ENCODE assay signal across 1 cellular context in the genomic region with DNA sequence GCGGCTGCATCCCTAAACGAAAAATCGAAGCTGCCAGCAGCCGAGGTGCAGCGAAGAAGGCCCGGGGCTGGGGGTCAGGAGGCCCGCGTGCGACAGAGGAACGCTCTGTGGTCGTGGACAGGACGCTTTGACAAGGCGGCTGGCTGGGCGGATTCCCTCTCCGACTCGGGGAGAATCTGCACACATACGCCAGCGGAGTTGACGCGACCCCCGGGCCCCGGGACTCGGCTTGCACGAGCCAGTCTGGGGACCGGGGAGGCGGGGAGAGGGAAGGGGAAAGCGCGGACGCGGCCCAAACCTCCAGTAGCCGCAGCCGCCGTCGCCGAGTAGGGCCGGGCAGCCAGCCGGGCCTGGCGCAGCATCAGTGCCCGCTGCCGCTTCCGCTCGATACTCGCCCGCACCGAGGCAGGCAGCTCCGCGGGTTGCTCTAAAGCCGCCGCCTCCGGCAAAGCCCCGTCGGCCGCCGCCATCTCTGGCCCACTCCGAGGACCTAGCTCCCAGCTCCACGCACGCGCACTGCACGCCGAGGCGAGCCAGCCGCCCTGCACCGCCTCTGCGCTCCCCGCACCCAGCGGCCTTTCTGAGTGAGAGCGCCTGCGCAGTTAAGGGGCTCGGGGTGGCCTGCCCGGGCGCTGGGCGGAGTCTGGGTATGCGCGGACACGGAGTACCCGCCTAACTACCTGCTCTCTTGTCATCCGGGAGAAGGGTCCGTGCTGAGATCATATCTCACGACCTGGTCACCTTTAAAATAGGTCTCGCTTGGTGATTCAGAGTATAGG.
TF ChIP-seq lines count a peak whose summit lies in the region.

A gene (minus strand): TSS at position 518 of the 779 bp plus-strand sequence. CDS start 48 bp downstream, at position 470.

TF ChIP-seq in HepG2, 621 proteins besides CTCF, POLR2A, EP300 and RAD21 (continued from another document and continues in another):
- TF ChIP-seq, protein P1, sequence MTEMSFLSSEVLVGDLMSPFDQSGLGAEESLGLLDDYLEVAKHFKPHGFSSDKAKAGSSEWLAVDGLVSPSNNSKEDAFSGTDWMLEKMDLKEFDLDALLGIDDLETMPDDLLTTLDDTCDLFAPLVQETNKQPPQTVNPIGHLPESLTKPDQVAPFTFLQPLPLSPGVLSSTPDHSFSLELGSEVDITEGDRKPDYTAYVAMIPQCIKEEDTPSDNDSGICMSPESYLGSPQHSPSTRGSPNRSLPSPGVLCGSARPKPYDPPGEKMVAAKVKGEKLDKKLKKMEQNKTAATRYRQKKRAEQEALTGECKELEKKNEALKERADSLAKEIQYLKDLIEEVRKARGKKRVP (CRISPR knock-in tag; IDR thresholded peaks at IDR 0.05), result peak in 1 of 2 experiments; percentile 50; a peak in 1 of 4 replicates
- no peak for TF ChIP-seq ZNF747 (CRISPR knock-in tag; IDR thresholded peaks at IDR 0.05; ENCODE audit: borderline replicate concordance)
- TF ChIP-seq, protein P2, sequence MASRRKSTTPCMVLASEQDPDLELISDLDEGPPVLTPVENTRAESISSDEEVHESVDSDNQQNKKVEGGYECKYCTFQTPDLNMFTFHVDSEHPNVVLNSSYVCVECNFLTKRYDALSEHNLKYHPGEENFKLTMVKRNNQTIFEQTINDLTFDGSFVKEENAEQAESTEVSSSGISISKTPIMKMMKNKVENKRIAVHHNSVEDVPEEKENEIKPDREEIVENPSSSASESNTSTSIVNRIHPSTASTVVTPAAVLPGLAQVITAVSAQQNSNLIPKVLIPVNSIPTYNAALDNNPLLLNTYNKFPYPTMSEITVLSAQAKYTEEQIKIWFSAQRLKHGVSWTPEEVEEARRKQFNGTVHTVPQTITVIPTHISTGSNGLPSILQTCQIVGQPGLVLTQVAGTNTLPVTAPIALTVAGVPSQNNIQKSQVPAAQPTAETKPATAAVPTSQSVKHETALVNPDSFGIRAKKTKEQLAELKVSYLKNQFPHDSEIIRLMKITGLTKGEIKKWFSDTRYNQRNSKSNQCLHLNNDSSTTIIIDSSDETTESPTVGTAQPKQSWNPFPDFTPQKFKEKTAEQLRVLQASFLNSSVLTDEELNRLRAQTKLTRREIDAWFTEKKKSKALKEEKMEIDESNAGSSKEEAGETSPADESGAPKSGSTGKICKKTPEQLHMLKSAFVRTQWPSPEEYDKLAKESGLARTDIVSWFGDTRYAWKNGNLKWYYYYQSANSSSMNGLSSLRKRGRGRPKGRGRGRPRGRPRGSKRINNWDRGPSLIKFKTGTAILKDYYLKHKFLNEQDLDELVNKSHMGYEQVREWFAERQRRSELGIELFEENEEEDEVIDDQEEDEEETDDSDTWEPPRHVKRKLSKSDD (CRISPR knock-in tag; IDR thresholded peaks at IDR 0.05; ENCODE audit: low read depth), result 0 out of 2 replicates have a peak, but pooled peaks have one; percentile 13
- TF ChIP-seq, protein P3, sequence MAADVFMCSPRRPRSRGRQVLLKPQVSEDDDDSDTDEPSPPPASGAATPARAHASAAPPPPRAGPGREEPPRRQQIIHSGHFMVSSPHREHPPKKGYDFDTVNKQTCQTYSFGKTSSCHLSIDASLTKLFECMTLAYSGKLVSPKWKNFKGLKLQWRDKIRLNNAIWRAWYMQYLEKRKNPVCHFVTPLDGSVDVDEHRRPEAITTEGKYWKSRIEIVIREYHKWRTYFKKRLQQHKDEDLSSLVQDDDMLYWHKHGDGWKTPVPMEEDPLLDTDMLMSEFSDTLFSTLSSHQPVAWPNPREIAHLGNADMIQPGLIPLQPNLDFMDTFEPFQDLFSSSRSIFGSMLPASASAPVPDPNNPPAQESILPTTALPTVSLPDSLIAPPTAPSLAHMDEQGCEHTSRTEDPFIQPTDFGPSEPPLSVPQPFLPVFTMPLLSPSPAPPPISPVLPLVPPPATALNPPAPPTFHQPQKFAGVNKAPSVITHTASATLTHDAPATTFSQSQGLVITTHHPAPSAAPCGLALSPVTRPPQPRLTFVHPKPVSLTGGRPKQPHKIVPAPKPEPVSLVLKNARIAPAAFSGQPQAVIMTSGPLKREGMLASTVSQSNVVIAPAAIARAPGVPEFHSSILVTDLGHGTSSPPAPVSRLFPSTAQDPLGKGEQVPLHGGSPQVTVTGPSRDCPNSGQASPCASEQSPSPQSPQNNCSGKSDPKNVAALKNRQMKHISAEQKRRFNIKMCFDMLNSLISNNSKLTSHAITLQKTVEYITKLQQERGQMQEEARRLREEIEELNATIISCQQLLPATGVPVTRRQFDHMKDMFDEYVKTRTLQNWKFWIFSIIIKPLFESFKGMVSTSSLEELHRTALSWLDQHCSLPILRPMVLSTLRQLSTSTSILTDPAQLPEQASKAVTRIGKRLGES (CRISPR knock-in tag; IDR thresholded peaks at IDR 0.05; ENCODE audit: borderline replicate concordance), result no peak; the same call in 1 of the 2 replicates
- no peak for TF ChIP-seq ATF1 (CRISPR knock-in tag; IDR thresholded peaks at IDR 0.05)
- 0 out of 2 replicates have a peak, but pooled peaks have one; percentile 14 for TF ChIP-seq ZNF749 (CRISPR knock-in tag; IDR thresholded peaks at IDR 0.05; ENCODE audit: borderline replicate concordance)
- peak; percentile 68 for TF ChIP-seq ZZZ3 (CRISPR knock-in tag; IDR thresholded peaks at IDR 0.05; ENCODE audit: borderline replicate concordance)
- TF ChIP-seq SMARCC2 (IDR thresholded peaks at IDR 0.05), result no peak
- TF ChIP-seq HCFC1 (IDR thresholded peaks at IDR 0.05; ENCODE audit: low read depth, low read length), result no peak
- TF ChIP-seq XBP1 (CRISPR knock-in tag; IDR thresholded peaks at IDR 0.05), result no peak
- TF ChIP-seq, protein P4, sequence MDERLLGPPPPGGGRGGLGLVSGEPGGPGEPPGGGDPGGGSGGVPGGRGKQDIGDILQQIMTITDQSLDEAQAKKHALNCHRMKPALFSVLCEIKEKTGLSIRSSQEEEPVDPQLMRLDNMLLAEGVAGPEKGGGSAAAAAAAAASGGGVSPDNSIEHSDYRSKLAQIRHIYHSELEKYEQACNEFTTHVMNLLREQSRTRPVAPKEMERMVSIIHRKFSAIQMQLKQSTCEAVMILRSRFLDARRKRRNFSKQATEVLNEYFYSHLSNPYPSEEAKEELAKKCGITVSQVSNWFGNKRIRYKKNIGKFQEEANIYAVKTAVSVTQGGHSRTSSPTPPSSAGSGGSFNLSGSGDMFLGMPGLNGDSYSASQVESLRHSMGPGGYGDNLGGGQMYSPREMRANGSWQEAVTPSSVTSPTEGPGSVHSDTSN (CRISPR knock-in tag; IDR thresholded peaks at IDR 0.05), result no peak
- TF ChIP-seq ZNF230 (CRISPR knock-in tag; IDR thresholded peaks at IDR 0.05), result peak; percentile 93; the same call in 1 of the 2 replicates
- no peak; the same call in 1 of the 2 replicates for TF ChIP-seq JDP2 (CRISPR knock-in tag; IDR thresholded peaks at IDR 0.05; ENCODE audit: borderline replicate concordance)
- TF ChIP-seq SRSF4 (IDR thresholded peaks at IDR 0.05; ENCODE audit: low read depth, low read length, poor library complexity, severe bottlenecking), result no peak
- TF ChIP-seq EED (CRISPR knock-in tag; IDR thresholded peaks at IDR 0.05), result no peak; the same call in 1 of the 2 replicates
- no peak for TF ChIP-seq MATR3 (CRISPR knock-in tag; IDR thresholded peaks at IDR 0.05)
- no peak for TF ChIP-seq ZNF672 (CRISPR knock-in tag; IDR thresholded peaks at IDR 0.05)
- TF ChIP-seq KLF6 (CRISPR knock-in tag; IDR thresholded peaks at IDR 0.05), result peak; percentile 76; the same call in 1 of the 2 replicates
- TF ChIP-seq, protein P5, sequence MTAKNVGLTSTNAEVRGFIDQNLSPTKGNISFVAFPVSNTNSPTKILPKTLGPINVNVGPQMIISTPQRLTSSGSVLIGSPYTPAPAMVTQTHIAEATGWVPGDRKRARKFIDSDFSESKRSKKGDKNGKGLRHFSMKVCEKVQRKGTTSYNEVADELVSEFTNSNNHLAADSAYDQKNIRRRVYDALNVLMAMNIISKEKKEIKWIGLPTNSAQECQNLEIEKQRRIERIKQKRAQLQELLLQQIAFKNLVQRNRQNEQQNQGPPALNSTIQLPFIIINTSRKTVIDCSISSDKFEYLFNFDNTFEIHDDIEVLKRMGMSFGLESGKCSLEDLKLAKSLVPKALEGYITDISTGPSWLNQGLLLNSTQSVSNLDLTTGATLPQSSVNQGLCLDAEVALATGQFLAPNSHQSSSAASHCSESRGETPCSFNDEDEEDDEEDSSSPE (CRISPR knock-in tag; IDR thresholded peaks at IDR 0.05), result peak; percentile 36; the same call in 1 of the 2 replicates
- TF ChIP-seq TOPORS (CRISPR knock-in tag; IDR thresholded peaks at IDR 0.05), result peak; percentile 65; the same call in 1 of the 2 replicates
- TF ChIP-seq, protein P6, sequence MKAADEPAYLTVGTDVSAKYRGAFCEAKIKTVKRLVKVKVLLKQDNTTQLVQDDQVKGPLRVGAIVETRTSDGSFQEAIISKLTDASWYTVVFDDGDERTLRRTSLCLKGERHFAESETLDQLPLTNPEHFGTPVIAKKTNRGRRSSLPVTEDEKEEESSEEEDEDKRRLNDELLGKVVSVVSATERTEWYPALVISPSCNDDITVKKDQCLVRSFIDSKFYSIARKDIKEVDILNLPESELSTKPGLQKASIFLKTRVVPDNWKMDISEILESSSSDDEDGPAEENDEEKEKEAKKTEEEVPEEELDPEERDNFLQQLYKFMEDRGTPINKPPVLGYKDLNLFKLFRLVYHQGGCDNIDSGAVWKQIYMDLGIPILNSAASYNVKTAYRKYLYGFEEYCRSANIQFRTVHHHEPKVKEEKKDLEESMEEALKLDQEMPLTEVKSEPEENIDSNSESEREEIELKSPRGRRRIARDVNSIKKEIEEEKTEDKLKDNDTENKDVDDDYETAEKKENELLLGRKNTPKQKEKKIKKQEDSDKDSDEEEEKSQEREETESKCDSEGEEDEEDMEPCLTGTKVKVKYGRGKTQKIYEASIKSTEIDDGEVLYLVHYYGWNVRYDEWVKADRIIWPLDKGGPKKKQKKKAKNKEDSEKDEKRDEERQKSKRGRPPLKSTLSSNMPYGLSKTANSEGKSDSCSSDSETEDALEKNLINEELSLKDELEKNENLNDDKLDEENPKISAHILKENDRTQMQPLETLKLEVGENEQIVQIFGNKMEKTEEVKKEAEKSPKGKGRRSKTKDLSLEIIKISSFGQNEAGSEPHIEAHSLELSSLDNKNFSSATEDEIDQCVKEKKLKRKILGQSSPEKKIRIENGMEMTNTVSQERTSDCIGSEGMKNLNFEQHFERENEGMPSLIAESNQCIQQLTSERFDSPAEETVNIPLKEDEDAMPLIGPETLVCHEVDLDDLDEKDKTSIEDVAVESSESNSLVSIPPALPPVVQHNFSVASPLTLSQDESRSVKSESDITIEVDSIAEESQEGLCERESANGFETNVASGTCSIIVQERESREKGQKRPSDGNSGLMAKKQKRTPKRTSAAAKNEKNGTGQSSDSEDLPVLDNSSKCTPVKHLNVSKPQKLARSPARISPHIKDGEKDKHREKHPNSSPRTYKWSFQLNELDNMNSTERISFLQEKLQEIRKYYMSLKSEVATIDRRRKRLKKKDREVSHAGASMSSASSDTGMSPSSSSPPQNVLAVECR (CRISPR knock-in tag; IDR thresholded peaks at IDR 0.05; ENCODE audit: borderline replicate concordance), result peak; percentile 94
- no peak for TF ChIP-seq ZFP36L1 (CRISPR knock-in tag; IDR thresholded peaks at IDR 0.05)
- TF ChIP-seq, protein P7, sequence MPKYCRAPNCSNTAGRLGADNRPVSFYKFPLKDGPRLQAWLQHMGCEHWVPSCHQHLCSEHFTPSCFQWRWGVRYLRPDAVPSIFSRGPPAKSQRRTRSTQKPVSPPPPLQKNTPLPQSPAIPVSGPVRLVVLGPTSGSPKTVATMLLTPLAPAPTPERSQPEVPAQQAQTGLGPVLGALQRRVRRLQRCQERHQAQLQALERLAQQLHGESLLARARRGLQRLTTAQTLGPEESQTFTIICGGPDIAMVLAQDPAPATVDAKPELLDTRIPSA (CRISPR knock-in tag; IDR thresholded peaks at IDR 0.05; ENCODE audit: borderline replicate concordance), result no peak
- TF ChIP-seq, protein P8, sequence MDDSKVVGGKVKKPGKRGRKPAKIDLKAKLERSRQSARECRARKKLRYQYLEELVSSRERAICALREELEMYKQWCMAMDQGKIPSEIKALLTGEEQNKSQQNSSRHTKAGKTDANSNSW (CRISPR knock-in tag; IDR thresholded peaks at IDR 0.05; ENCODE audit: borderline replicate concordance), result peak; percentile 72; the same call in 1 of the 2 replicates
- TF ChIP-seq CBFB (CRISPR knock-in tag; IDR thresholded peaks at IDR 0.05), result peak; percentile 68; the same call in 1 of the 2 replicates
- TF ChIP-seq PHB2 (IDR thresholded peaks at IDR 0.05; ENCODE audit: partially characterized antibody), result no peak
- TF ChIP-seq ZFP41 (CRISPR knock-in tag; IDR thresholded peaks at IDR 0.05; ENCODE audit: borderline replicate concordance), result no peak
- no peak for TF ChIP-seq NR1H2 (CRISPR knock-in tag; IDR thresholded peaks at IDR 0.05; ENCODE audit: borderline replicate concordance, low read depth)
- TF ChIP-seq, protein P9, sequence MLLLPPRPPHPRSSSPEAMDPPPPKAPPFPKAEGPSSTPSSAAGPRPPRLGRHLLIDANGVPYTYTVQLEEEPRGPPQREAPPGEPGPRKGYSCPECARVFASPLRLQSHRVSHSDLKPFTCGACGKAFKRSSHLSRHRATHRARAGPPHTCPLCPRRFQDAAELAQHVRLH (CRISPR knock-in tag; IDR thresholded peaks at IDR 0.05; ENCODE audit: borderline replicate concordance, low read depth), result peak; percentile 42; the same call in 1 of the 2 replicates
- TF ChIP-seq PTBP1 (IDR thresholded peaks at IDR 0.05; ENCODE audit: low read depth, low read length, poor library complexity, severe bottlenecking), result no peak
- no peak for TF ChIP-seq CC2D1A (CRISPR knock-in tag; IDR thresholded peaks at IDR 0.05)
- TF ChIP-seq ELF4 (CRISPR knock-in tag; IDR thresholded peaks at IDR 0.05; ENCODE audit: borderline replicate concordance), result no peak
- TF ChIP-seq POLR2AphosphoS5 (IDR thresholded peaks at IDR 0.05; ENCODE audit: low read depth, low read length), result peak; percentile 90
- TF ChIP-seq KLF9 (CRISPR knock-in tag; IDR thresholded peaks at IDR 0.05; ENCODE audit: low read depth), result 0 out of 2 replicates have a peak, but pooled peaks have one; percentile 14
- TF ChIP-seq, protein P10, sequence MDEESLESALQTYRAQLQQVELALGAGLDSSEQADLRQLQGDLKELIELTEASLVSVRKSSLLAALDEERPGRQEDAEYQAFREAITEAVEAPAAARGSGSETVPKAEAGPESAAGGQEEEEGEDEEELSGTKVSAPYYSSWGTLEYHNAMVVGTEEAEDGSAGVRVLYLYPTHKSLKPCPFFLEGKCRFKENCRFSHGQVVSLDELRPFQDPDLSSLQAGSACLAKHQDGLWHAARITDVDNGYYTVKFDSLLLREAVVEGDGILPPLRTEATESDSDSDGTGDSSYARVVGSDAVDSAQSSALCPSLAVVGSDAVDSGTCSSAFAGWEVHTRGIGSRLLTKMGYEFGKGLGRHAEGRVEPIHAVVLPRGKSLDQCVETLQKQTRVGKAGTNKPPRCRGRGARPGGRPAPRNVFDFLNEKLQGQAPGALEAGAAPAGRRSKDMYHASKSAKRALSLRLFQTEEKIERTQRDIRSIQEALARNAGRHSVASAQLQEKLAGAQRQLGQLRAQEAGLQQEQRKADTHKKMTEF (CRISPR knock-in tag; IDR thresholded peaks at IDR 0.05), result peak; percentile 94
- TF ChIP-seq RORA (CRISPR knock-in tag; IDR thresholded peaks at IDR 0.05), result no peak
- peak; percentile 88; the same call in 1 of the 2 replicates for TF ChIP-seq KDM5B (CRISPR knock-in tag; IDR thresholded peaks at IDR 0.05; ENCODE audit: borderline replicate concordance)
- TF ChIP-seq RCOR2 (CRISPR knock-in tag; IDR thresholded peaks at IDR 0.05), result no peak
